Comparison of ENCODE assay signal across 2 cellular contexts in the genomic region with DNA sequence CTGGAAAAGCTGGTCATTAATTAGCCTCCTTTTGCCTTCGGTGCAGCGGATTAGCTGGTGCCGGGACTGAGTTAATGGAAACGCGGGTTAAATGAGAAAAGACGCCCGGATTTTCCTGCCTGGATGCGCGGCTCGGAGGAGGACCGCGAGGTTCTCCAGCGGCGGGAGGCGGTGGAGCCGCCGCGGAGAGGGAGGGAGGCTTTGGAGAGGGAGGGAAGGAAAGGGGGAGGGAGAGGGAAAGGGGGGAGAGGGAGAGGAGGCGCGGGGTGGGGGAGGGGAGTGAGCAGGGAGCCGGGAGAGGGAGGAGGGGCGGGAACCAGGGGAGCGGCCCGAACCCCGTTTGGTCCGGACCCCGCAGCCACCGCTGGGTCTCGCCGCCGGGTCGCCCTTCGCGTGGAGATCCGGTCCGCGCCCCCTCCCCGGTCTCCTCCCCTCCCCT.
TF ChIP-seq lines count a peak whose summit lies in the region.

No MANE protein-coding gene starts in this region.

TF ChIP-seq in SK-N-SH, 30 proteins besides CTCF, POLR2A, EP300 and RAD21 (continued from another document):
- no peak for TF ChIP-seq SMC3 (IDR thresholded peaks at IDR 0.05; ENCODE audit: low read depth, low read length)
- no peak for TF ChIP-seq YY1 (IDR thresholded peaks at IDR 0.05; ENCODE audit: low read depth)
- no peak for TF ChIP-seq GATA2 (CRISPR knock-in tag; IDR thresholded peaks at IDR 0.05)
- no peak for TF ChIP-seq FOXM1 (IDR thresholded peaks at IDR 0.05; ENCODE audit: low read depth)
- TF ChIP-seq GABPA (IDR thresholded peaks at IDR 0.05; ENCODE audit: low read depth), result no peak
- TF ChIP-seq NFIC (IDR thresholded peaks at IDR 0.05; ENCODE audit: borderline replicate concordance), result no peak
- TF ChIP-seq, protein P1, sequence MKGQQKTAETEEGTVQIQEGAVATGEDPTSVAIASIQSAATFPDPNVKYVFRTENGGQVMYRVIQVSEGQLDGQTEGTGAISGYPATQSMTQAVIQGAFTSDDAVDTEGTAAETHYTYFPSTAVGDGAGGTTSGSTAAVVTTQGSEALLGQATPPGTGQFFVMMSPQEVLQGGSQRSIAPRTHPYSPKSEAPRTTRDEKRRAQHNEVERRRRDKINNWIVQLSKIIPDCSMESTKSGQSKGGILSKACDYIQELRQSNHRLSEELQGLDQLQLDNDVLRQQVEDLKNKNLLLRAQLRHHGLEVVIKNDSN (IDR thresholded peaks at IDR 0.05; ENCODE audit: borderline replicate concordance, low read depth), result no peak
- no peak for TF ChIP-seq MEF2A (IDR thresholded peaks at IDR 0.05; ENCODE audit: borderline replicate concordance, low read depth)
- TF ChIP-seq ELF1 (IDR thresholded peaks at IDR 0.05), result no peak
- no peak for TF ChIP-seq MXI1 (IDR thresholded peaks at IDR 0.05; ENCODE audit: low read depth, low read length)
- TF ChIP-seq, protein P2, sequence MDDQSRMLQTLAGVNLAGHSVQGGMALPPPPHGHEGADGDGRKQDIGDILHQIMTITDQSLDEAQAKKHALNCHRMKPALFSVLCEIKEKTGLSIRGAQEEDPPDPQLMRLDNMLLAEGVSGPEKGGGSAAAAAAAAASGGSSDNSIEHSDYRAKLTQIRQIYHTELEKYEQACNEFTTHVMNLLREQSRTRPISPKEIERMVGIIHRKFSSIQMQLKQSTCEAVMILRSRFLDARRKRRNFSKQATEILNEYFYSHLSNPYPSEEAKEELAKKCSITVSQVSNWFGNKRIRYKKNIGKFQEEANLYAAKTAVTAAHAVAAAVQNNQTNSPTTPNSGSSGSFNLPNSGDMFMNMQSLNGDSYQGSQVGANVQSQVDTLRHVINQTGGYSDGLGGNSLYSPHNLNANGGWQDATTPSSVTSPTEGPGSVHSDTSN (IDR thresholded peaks at IDR 0.05), result no peak
- TF ChIP-seq RCOR1 (IDR thresholded peaks at IDR 0.05; ENCODE audit: low read length), result no peak
- TF ChIP-seq, protein P3, sequence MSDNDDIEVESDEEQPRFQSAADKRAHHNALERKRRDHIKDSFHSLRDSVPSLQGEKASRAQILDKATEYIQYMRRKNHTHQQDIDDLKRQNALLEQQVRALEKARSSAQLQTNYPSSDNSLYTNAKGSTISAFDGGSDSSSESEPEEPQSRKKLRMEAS (IDR thresholded peaks at IDR 0.05; ENCODE audit: low read depth), result no peak
- TF ChIP-seq, protein P4, sequence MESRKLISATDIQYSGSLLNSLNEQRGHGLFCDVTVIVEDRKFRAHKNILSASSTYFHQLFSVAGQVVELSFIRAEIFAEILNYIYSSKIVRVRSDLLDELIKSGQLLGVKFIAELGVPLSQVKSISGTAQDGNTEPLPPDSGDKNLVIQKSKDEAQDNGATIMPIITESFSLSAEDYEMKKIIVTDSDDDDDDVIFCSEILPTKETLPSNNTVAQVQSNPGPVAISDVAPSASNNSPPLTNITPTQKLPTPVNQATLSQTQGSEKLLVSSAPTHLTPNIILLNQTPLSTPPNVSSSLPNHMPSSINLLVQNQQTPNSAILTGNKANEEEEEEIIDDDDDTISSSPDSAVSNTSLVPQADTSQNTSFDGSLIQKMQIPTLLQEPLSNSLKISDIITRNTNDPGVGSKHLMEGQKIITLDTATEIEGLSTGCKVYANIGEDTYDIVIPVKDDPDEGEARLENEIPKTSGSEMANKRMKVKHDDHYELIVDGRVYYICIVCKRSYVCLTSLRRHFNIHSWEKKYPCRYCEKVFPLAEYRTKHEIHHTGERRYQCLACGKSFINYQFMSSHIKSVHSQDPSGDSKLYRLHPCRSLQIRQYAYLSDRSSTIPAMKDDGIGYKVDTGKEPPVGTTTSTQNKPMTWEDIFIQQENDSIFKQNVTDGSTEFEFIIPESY (IDR thresholded peaks at IDR 0.05; ENCODE audit: borderline replicate concordance, low read depth), result no peak
- TF ChIP-seq EZH2phosphoT487 (IDR thresholded peaks at IDR 0.05; ENCODE audit: borderline replicate concordance, low read depth), result no peak
- TF ChIP-seq, protein P5, sequence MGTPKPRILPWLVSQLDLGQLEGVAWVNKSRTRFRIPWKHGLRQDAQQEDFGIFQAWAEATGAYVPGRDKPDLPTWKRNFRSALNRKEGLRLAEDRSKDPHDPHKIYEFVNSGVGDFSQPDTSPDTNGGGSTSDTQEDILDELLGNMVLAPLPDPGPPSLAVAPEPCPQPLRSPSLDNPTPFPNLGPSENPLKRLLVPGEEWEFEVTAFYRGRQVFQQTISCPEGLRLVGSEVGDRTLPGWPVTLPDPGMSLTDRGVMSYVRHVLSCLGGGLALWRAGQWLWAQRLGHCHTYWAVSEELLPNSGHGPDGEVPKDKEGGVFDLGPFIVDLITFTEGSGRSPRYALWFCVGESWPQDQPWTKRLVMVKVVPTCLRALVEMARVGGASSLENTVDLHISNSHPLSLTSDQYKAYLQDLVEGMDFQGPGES (IDR thresholded peaks at IDR 0.05; ENCODE audit: low read depth, low read length), result no peak
- TF ChIP-seq SIN3A (IDR thresholded peaks at IDR 0.05; ENCODE audit: borderline replicate concordance, low read depth, low read length), result no peak
- TF ChIP-seq JUND (IDR thresholded peaks at IDR 0.05), result no peak

TF ChIP-seq in SK-N-SH treated with all-trans-retinoic acid at 6 μM for 48 hours, 23 proteins besides CTCF, POLR2A, EP300 and RAD21:
- TF ChIP-seq ZFP3 (CRISPR knock-in tag; IDR thresholded peaks at IDR 0.05) (no peak), ESRRG (CRISPR knock-in tag; IDR thresholded peaks at IDR 0.05) (no peak), SNAI2 (CRISPR knock-in tag; IDR thresholded peaks at IDR 0.05) (no peak), ZFP30 (CRISPR knock-in tag; IDR thresholded peaks at IDR 0.05) (no peak), RARB (CRISPR knock-in tag; IDR thresholded peaks at IDR 0.05) (no peak)
